Comparison of ENCODE assay signal across 17 cellular contexts in genomic region chr1:213266983-213267772, GRCh38.
A peak's percentile ranks its signal among the peaks of the same experiment; 100 is the strongest.
DNase-seq lines count a peak whose midpoint lies in the region; ATAC-seq, FAIRE-seq and TF ChIP-seq lines count a peak whose summit lies in the region.
"Had no signal": no experiment of that assay in that cellular context is flagged by ENCODE, and none has a peak within 500 bp of the region (broad histone marks: within the 10 kb centered on the region; RNA-seq: fewer than 3 reads in every experiment).

No MANE protein-coding gene starts in this region.

- WGBS in mesendoderm (ENCODE audit: extremely low coverage, insufficient coverage, low lambda C conversion rate), result no CpG with 5 or more reads among the region's 2 CpGs

- intact Hi-C loops in kidney (cut with DNase I), result no loop called here

- H2BK120ac ChIP-seq in mesendoderm (ENCODE audit: low read depth, low read length), result no peak overlapping the region

- no peak overlapping the region for H4K8ac ChIP-seq in mesendoderm (ENCODE audit: low read depth, low read length)

- H3K4me2 ChIP-seq in mesendoderm (ENCODE audit: low read length), result no peak overlapping the region

- no peaks in the 10 kb centered on the region for H3K79me1 ChIP-seq in mesendoderm (ENCODE audit: low read length)

- no peak overlapping the region for H4K5ac ChIP-seq in mesendoderm (ENCODE audit: low read length)

- no peak overlapping the region for H3K56ac ChIP-seq in mesendoderm (ENCODE audit: low read length)

- no peak overlapping the region for H3K18ac ChIP-seq in mesendoderm (ENCODE audit: low read length)

- H3K27ac ChIP-seq in kidney (ENCODE audit: low read depth in 2 of 2, low read length in 2 of 2) (no peak overlapping the region), mesendoderm (ENCODE audit: low read depth, low read length) (no peak overlapping the region)
- H3K27ac ChIP-seq: C4-2B had no signal

- H3K9me3 ChIP-seq in kidney (ENCODE audit: control insufficient read depth in 1 of 2, low read length in 2 of 2), result no peaks in the 10 kb centered on the region

- no peak overlapping the region for H3K4ac ChIP-seq in mesendoderm (ENCODE audit: low read depth, low read length)

- H2BK5ac ChIP-seq in mesendoderm (ENCODE audit: low read length), result no peak overlapping the region

- H3K4me3 ChIP-seq in GM12865 (ENCODE audit: low read depth, low read length) (no peak overlapping the region), kidney (ENCODE audit: low read length in 2 of 2) (no peak overlapping the region), mesendoderm (ENCODE audit: low read length) (no peak overlapping the region)

- FAIRE-seq in kidney (lab: Jason Lieb, UNC), result peak; percentile 30
- FAIRE-seq: H1 had no signal

- no peak overlapping the region for H3K23ac ChIP-seq in mesendoderm (ENCODE audit: low read length)

- H2AK5ac ChIP-seq in mesendoderm (ENCODE audit: low read length), result no peak overlapping the region

- no peaks in the 10 kb centered on the region for H3K27me3 ChIP-seq in mesendoderm (ENCODE audit: insufficient read depth, low read length, poor library complexity)

- H3K4me1 ChIP-seq in kidney (ENCODE audit: control insufficient read depth in 1 of 2, insufficient read depth in 1 of 2, low read depth in 1 of 2, low read length in 2 of 2) (no peaks in the 10 kb centered on the region), mesendoderm (ENCODE audit: control insufficient read depth, low read depth, low read length) (no peaks in the 10 kb centered on the region)

- TF ChIP-seq CTCF in GM12865 (IDR thresholded peaks at IDR 0.05; ENCODE audit: insufficient read depth, low read depth, low read length, missing control alignments) (no peak), kidney (IDR thresholded peaks at IDR 0.05; ENCODE audit: borderline replicate concordance, extremely low read depth, insufficient read depth) (no peak)

- peak; percentile 61 for ATAC-seq in HG02798 (IDR thresholded peaks at IDR 0.05; ENCODE audit: poor library complexity, unreplicated experiment)
- ATAC-seq in HG03565 (IDR thresholded peaks at IDR 0.05; ENCODE audit: unreplicated experiment), result no peak
- ATAC-seq: Right ventricle myocardium inferior had no signal

- no peak overlapping the region for H3K9ac ChIP-seq in kidney (ENCODE audit: low read length in 2 of 2)
- H3K9ac ChIP-seq in mesendoderm (ENCODE audit: low read length), result no peak overlapping the region

- no peaks in the 10 kb centered on the region for H3K36me3 ChIP-seq in kidney (ENCODE audit: control insufficient read depth in 1 of 2, insufficient read depth in 2 of 2, low read length in 2 of 2)
- no peaks in the 10 kb centered on the region for H3K36me3 ChIP-seq in mesendoderm (ENCODE audit: control insufficient read depth, insufficient read depth, low read length)

- DNase-seq in GM12865 (ENCODE audit: low read depth) (peak; percentile 49), RPMI7951 (ENCODE audit: low read depth) (peak; percentile 9), kidney (no peak), 8988T (no peak), RKO (ENCODE audit: low spot score) (no peak), mesendoderm (no peak)
- DNase-seq: DMS 273 treated with DMSO at 0.1 percent for 48 hours, Kasumi-1, NCI-H1417, NCI-H2029, NCI-H2171, NCI-H82 had no signal

- H3K79me2 ChIP-seq in mesendoderm (ENCODE audit: control insufficient read depth, insufficient read depth, low read length), result no peaks in the 10 kb centered on the region

- no peak overlapping the region for H2BK15ac ChIP-seq in mesendoderm (replicated peaks; ENCODE audit: low read depth)

Comparison
In these comparisons a context has a peak if more than half of its experiments do, and no peak if none do; other contexts are left out.
1. DNase-seq: peak in GM12865 (single experiment) and RPMI7951 (single experiment); none in kidney (single experiment), 8988T (single experiment), RKO (single experiment) and mesendoderm (single experiment).